24 cellular contexts compared by ENCODE assay signal in the genomic region with DNA sequence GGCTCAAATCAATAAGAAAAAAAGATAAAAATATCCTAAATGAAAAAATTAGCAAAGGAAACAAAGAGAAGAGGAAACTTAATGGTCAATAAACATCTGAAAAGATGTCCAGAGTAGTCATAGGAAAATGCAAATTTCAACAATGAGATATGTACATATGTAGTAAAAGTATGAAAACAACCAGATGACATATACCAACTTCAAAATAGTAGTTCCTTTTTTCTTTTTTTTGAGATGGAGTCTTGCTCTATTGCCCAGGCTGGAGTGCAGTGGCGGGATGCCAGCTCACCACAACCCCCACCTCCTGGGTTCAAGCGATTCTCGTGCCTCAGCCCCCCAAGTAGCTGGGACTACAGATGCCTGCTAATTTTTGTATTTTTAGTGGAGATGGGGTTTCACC.
"Had no signal": no experiment of that assay in that cellular context is flagged by ENCODE, and none has a peak within 500 bp of the region (broad histone marks: within the 10 kb centered on the region; RNA-seq: fewer than 3 reads in every experiment).

No MANE protein-coding gene starts in this region.

- DNase-seq: activated CD4-positive, alpha-beta memory T cell treated with anti-CD3 and anti-CD28 coated beads, Interleukin-2, amount 10 ng/mL, durations not matched to agents 7 days and 5 days; activated CD4-positive, alpha-beta T cell treated with anti-CD3 and anti-CD28 coated beads for 36 hours; activated CD4-positive, alpha-beta T cell treated with anti-CD3 and anti-CD28 coated beads, Interleukin-2, amount 50 U/mL, for 1 hour; activated gamma-delta T cell treated with Interleukin-2 at 50 U/mL for 16 hours; activated naive CD4-positive, alpha-beta T cell treated with anti-CD3 and anti-CD28 coated beads, Interleukin-2, amount 10 ng/mL, durations not matched to agents 7 days and 5 days; activated naive CD8-positive, alpha-beta T cell treated with anti-CD3 and anti-CD28 coated beads for 36 hours; activated T-cell treated with anti-CD3 and anti-CD28 coated beads for 4 hours; activated T-cell treated with anti-CD3 and anti-CD28 coated beads, Interleukin-2, amount 50 U/mL, for 48 hours; cerebellar nuclear complex; NCI-H1105; NCI-H1436; NCI-H1694 treated with DMSO at 0.1 percent for 48 hours; NCI-H2029 treated with DMSO at 0.1 percent for 48 hours; NCI-H345; NCI-H510A; NCI-H526 treated with DMSO at 0.1 percent for 48 hours; NK-92 treated with Interleukin-12 subunit alpha and Interleukin-12 subunit beta, amount 100 ng/mL, for 24 hours; Peyer's patch; Right ventricle myocardium superior; SJCRH30; SK-N-SH; T-helper 1 cell had no signal

- H3K9ac ChIP-seq: SK-N-SH had no signal

- ATAC-seq: activated CD4-positive, alpha-beta T cell treated with anti-CD3 and anti-CD28 coated beads for 36 hours; activated T-helper 17 cell treated with anti-CD3 and anti-CD28 coated beads, Interleukin-2, amount 50 U/mL, for 72 hours had no signal

- H3K4me1 Mint-ChIP-seq: activated CD4-positive, alpha-beta memory T cell treated with anti-CD3 and anti-CD28 coated beads, Interleukin-2, amount 10 ng/mL, durations not matched to agents 7 days and 5 days; activated CD4-positive, alpha-beta T cell treated with anti-CD3 and anti-CD28 coated beads for 36 hours; activated naive CD4-positive, alpha-beta T cell treated with anti-CD3 and anti-CD28 coated beads, Interleukin-2, amount 10 ng/mL, durations not matched to agents 7 days and 5 days; activated T-helper 17 cell treated with anti-CD3 and anti-CD28 coated beads, Interleukin-2, amount 50 U/mL, for 72 hours had no signal

- H3K4me3 ChIP-seq: Peyer's patch, SJCRH30 had no signal

- H3K4me2 ChIP-seq: SK-N-SH had no signal

- H3K27ac ChIP-seq: Peyer's patch, RWPE1, SJCRH30 had no signal

- H3K9me3 Mint-ChIP-seq: activated CD4-positive, alpha-beta memory T cell treated with anti-CD3 and anti-CD28 coated beads, Interleukin-2, amount 10 ng/mL, durations not matched to agents 7 days and 5 days; activated naive CD4-positive, alpha-beta T cell treated with anti-CD3 and anti-CD28 coated beads, Interleukin-2, amount 10 ng/mL, durations not matched to agents 7 days and 5 days; activated naive CD8-positive, alpha-beta T cell treated with anti-CD3 and anti-CD28 coated beads for 36 hours; activated T-helper 17 cell treated with anti-CD3 and anti-CD28 coated beads, Interleukin-2, amount 50 U/mL, for 72 hours had no signal

- H3K36me3 Mint-ChIP-seq: activated naive CD4-positive, alpha-beta T cell treated with anti-CD3 and anti-CD28 coated beads, Interleukin-2, amount 10 ng/mL, durations not matched to agents 7 days and 5 days; activated naive CD8-positive, alpha-beta T cell treated with anti-CD3 and anti-CD28 coated beads for 36 hours had no signal

- H3K36me3 ChIP-seq: Peyer's patch, SJCRH30 had no signal

- H3K27ac Mint-ChIP-seq: activated CD4-positive, alpha-beta memory T cell treated with anti-CD3 and anti-CD28 coated beads, Interleukin-2, amount 10 ng/mL, durations not matched to agents 7 days and 5 days; activated CD4-positive, alpha-beta T cell treated with anti-CD3 and anti-CD28 coated beads for 36 hours; activated naive CD4-positive, alpha-beta T cell treated with anti-CD3 and anti-CD28 coated beads, Interleukin-2, amount 10 ng/mL, durations not matched to agents 7 days and 5 days; activated naive CD8-positive, alpha-beta T cell treated with anti-CD3 and anti-CD28 coated beads for 36 hours; activated T-helper 17 cell treated with anti-CD3 and anti-CD28 coated beads, Interleukin-2, amount 50 U/mL, for 72 hours had no signal

- H3K4me3 Mint-ChIP-seq: activated CD4-positive, alpha-beta memory T cell treated with anti-CD3 and anti-CD28 coated beads, Interleukin-2, amount 10 ng/mL, durations not matched to agents 7 days and 5 days; activated CD4-positive, alpha-beta T cell treated with anti-CD3 and anti-CD28 coated beads for 36 hours; activated naive CD4-positive, alpha-beta T cell treated with anti-CD3 and anti-CD28 coated beads, Interleukin-2, amount 10 ng/mL, durations not matched to agents 7 days and 5 days; activated naive CD8-positive, alpha-beta T cell treated with anti-CD3 and anti-CD28 coated beads for 36 hours; activated T-helper 17 cell treated with anti-CD3 and anti-CD28 coated beads, Interleukin-2, amount 50 U/mL, for 72 hours had no signal

- H3K27me3 Mint-ChIP-seq: activated CD4-positive, alpha-beta T cell treated with anti-CD3 and anti-CD28 coated beads for 36 hours; activated naive CD8-positive, alpha-beta T cell treated with anti-CD3 and anti-CD28 coated beads for 36 hours; activated T-helper 17 cell treated with anti-CD3 and anti-CD28 coated beads, Interleukin-2, amount 50 U/mL, for 72 hours had no signal

- H3K27me3 ChIP-seq: Peyer's patch, SJCRH30 had no signal

- H3K4me1 ChIP-seq: Peyer's patch, SJCRH30 had no signal

- H3K9me3 ChIP-seq: Peyer's patch, SJCRH30, SK-N-SH had no signal
